ENCODE assay signal across 2 cellular contexts in the genomic region with DNA sequence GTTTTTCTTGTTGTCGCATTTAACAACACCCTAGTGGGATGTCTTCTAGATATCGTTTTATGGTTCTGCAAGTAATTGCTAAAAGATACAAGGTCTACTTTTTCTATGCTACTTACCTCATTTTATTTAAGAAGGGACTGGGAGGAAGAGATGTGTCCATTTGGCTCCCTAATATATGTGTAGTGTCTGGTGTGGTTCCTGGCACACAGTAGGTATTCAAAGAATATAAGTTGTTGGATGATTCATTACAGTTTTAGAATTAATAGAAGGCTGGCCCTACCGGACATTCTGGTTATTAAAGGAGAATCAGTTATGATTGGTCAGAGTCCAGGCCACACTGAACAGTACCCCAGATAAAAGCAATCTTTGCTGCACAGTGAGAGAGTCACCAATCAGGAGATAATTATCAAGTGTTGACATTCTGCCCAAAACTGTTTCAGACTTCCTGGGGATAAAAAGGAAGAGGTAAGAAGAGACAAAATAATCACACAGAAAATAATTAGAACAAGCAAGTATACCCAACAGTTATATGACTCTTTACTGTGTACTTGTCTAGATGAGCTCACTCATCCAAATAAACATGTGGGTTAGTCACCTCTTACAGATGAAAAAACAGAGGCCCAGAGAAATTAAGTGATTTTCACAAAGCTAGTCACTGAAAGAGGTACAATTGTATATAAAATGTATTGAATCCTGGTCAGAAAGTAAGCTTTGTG.
TF ChIP-seq lines count a peak whose summit lies in the region.

No MANE protein-coding gene starts in this region.

TF ChIP-seq in HCT116, 20 proteins besides CTCF, POLR2A, EP300 and RAD21 (continued from another document):
- TF ChIP-seq YY1 (IDR thresholded peaks at IDR 0.05; ENCODE audit: extremely low read depth, insufficient replicate concordance, low read depth, low read length) (no peak), ZNF274 (IDR thresholded peaks at IDR 0.05; ENCODE audit: low read depth, low read length) (no peak), EGR1 (IDR thresholded peaks at IDR 0.05; ENCODE audit: low read depth) (no peak), CEBPB (IDR thresholded peaks at IDR 0.05; ENCODE audit: low read depth) (peak; percentile 19; the same call in 1 of the 2 replicates), POLR2AphosphoS5 (IDR thresholded peaks at IDR 0.05; ENCODE audit: low read depth, low read length) (no peak), SRF (IDR thresholded peaks at IDR 0.05; ENCODE audit: low read depth) (no peak), JUND (IDR thresholded peaks at IDR 0.05) (peak; percentile 38), EZH2 (IDR thresholded peaks at IDR 0.05) (no peak), FOSL1 (IDR thresholded peaks at IDR 0.05; ENCODE audit: low read depth) (peak; percentile 12; the same call in 1 of the 2 replicates), EZH2phosphoT487 (IDR thresholded peaks at IDR 0.05; ENCODE audit: borderline replicate concordance) (no peak), ELF1 (IDR thresholded peaks at IDR 0.05; ENCODE audit: borderline replicate concordance, low read depth) (no peak), SIN3A (IDR thresholded peaks at IDR 0.05; ENCODE audit: low read depth) (no peak), TCF7L2 (IDR thresholded peaks at IDR 0.05; ENCODE audit: borderline replicate concordance, extremely low read depth, insufficient read depth, insufficient read length) (peak; percentile 91), CBX3 (IDR thresholded peaks at IDR 0.05; ENCODE audit: low read depth) (peak; percentile 58; the same call in 1 of the 2 replicates)
- TF ChIP-seq, protein P1, sequence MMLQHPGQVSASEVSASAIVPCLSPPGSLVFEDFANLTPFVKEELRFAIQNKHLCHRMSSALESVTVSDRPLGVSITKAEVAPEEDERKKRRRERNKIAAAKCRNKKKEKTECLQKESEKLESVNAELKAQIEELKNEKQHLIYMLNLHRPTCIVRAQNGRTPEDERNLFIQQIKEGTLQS (IDR thresholded peaks at IDR 0.05) = no peak
- TF ChIP-seq, protein P2, sequence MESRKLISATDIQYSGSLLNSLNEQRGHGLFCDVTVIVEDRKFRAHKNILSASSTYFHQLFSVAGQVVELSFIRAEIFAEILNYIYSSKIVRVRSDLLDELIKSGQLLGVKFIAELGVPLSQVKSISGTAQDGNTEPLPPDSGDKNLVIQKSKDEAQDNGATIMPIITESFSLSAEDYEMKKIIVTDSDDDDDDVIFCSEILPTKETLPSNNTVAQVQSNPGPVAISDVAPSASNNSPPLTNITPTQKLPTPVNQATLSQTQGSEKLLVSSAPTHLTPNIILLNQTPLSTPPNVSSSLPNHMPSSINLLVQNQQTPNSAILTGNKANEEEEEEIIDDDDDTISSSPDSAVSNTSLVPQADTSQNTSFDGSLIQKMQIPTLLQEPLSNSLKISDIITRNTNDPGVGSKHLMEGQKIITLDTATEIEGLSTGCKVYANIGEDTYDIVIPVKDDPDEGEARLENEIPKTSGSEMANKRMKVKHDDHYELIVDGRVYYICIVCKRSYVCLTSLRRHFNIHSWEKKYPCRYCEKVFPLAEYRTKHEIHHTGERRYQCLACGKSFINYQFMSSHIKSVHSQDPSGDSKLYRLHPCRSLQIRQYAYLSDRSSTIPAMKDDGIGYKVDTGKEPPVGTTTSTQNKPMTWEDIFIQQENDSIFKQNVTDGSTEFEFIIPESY (IDR thresholded peaks at IDR 0.05; ENCODE audit: extremely low read depth, insufficient replicate concordance, low read length) = no peak
- TF ChIP-seq, protein P3, sequence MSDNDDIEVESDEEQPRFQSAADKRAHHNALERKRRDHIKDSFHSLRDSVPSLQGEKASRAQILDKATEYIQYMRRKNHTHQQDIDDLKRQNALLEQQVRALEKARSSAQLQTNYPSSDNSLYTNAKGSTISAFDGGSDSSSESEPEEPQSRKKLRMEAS (IDR thresholded peaks at IDR 0.05) = no peak; the same call in 1 of the 2 replicates
- TF ChIP-seq, protein P4, sequence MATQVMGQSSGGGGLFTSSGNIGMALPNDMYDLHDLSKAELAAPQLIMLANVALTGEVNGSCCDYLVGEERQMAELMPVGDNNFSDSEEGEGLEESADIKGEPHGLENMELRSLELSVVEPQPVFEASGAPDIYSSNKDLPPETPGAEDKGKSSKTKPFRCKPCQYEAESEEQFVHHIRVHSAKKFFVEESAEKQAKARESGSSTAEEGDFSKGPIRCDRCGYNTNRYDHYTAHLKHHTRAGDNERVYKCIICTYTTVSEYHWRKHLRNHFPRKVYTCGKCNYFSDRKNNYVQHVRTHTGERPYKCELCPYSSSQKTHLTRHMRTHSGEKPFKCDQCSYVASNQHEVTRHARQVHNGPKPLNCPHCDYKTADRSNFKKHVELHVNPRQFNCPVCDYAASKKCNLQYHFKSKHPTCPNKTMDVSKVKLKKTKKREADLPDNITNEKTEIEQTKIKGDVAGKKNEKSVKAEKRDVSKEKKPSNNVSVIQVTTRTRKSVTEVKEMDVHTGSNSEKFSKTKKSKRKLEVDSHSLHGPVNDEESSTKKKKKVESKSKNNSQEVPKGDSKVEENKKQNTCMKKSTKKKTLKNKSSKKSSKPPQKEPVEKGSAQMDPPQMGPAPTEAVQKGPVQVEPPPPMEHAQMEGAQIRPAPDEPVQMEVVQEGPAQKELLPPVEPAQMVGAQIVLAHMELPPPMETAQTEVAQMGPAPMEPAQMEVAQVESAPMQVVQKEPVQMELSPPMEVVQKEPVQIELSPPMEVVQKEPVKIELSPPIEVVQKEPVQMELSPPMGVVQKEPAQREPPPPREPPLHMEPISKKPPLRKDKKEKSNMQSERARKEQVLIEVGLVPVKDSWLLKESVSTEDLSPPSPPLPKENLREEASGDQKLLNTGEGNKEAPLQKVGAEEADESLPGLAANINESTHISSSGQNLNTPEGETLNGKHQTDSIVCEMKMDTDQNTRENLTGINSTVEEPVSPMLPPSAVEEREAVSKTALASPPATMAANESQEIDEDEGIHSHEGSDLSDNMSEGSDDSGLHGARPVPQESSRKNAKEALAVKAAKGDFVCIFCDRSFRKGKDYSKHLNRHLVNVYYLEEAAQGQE (IDR thresholded peaks at IDR 0.05; ENCODE audit: low read depth) = no peak
TF ChIP-seq in HCT116: peak in this region for 6.

TF ChIP-seq in endothelial cell of umbilical vein, 7 proteins besides CTCF, POLR2A, EP300 and RAD21:
- TF ChIP-seq FOS (IDR thresholded peaks at IDR 0.05; ENCODE audit: borderline replicate concordance, insufficient read depth, low read length) (peak; percentile 62), GATA2 (IDR thresholded peaks at IDR 0.05; ENCODE audit: insufficient read depth, insufficient read length, low read depth, low read length) (peak; percentile 77), JUN (IDR thresholded peaks at IDR 0.05; ENCODE audit: borderline replicate concordance, insufficient read depth, insufficient read length, low read depth) (no peak)
